Comparison of ENCODE assay signal across 8 cellular contexts in the genomic region with DNA sequence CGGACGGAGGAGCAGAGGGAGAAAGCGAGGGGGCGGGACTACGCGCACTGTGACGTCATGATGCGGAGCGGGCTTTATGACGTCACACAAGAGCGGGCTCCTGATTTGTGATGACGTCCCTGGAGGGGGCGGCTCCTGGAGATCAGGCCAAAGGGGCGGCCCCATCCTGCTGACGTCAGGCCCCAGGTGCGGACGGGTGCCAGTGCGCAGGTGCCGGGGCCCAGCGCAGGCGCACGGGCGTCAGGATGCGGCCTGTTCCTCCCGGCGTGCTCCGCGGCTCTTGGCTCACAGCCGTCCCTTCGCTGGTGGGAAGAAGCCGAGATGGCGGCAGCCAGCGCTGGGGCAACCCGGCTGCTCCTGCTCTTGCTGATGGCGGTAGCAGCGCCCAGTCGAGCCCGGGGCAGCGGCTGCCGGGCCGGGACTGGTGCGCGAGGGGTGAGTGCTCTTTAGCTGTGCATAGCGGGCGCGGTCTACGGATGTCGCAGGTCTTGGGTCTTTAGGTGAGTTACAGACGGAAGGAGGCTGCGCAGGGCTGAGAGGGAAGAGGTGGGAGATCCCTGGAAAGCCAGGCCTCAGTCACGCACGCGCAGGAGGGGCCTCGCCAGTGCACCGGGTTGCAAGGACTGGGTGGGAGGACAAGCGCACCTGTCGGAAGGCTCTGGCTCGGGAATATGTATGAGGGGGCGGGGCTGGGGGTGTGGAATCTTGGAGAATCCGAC.
DNase-seq lines count a peak whose midpoint lies in the region; ATAC-seq and TF ChIP-seq lines count a peak whose summit lies in the region.

A gene (plus strand): TSS at position 284 of the 719 bp plus-strand sequence. CDS start 38 bp downstream, at position 322.
A gene (minus strand): TSS at position 625 of the 719 bp plus-strand sequence. CDS start 460 bp downstream, at position 165.

- peak; percentile 81 for ATAC-seq in HG03095 (IDR thresholded peaks at IDR 0.05; ENCODE audit: unreplicated experiment)

- peak; percentile 91 for DNase-seq in 8988T
- peak; percentile 83 for DNase-seq in NCI-H2196 treated with DMSO at 0.1 percent for 48 hours (lab: John Stamatoyannopoulos, UW; ENCODE audit: unreplicated experiment)
- peak; percentile 93 for DNase-seq in activated CD4-positive, CD25-positive, alpha-beta regulatory T cell treated with anti-CD3 and anti-CD28 coated beads, Interleukin-2, amount 50 U/mL, for 72 hours
- DNase-seq in cerebellar nuclear complex (lab: John Stamatoyannopoulos, UW) = peak; percentile 32 to 70
- peak; percentile 88 for DNase-seq in kidney glomerular epithelial cell (lab: John Stamatoyannopoulos, UW)
- peak; percentile 96 for DNase-seq in stimulated activated CD4-positive, alpha-beta T cell treated with anti-CD3 and anti-CD28 coated beads, Interleukin-15, amount 100 ng/mL, for 24 hours

- TF ChIP-seq POLR2A in GM18526 (IDR thresholded peaks at IDR 0.05; ENCODE audit: extremely low read depth, insufficient read length) = peak; percentile 98

Comparison
In these comparisons a context has a peak if more than half of its experiments do, and no peak if none do; other contexts are left out.
1. Peak in every context shown above with its lines: DNase-seq and ATAC-seq.